ENCODE assay signal across 17 cellular contexts in genomic region chr1:114079596-114080190, GRCh38.
DNase-seq lines count a peak whose midpoint lies in the region; ATAC-seq and TF ChIP-seq lines count a peak whose summit lies in the region.
"Had no signal": no experiment of that assay in that cellular context is flagged by ENCODE, and none has a peak within 500 bp of the region (broad histone marks: within the 10 kb centered on the region; RNA-seq: fewer than 3 reads in every experiment).

No MANE protein-coding gene starts in this region.

- peak; percentile 3 to 39 for DNase-seq in NCI-H524 (lab: John Stamatoyannopoulos, UW)
- no peak for DNase-seq in NCI-H524 treated with DMSO at 0.1 percent for 48 hours (lab: John Stamatoyannopoulos, UW)
- peak; percentile 88 for DNase-seq in NCI-H187 treated with DMSO at 0.1 percent for 48 hours (lab: John Stamatoyannopoulos, UW)
- DNase-seq in coronary artery (ENCODE audit: low spot score): peak; percentile 40
- DNase-seq in osteoblast (ENCODE audit: insufficient read length, low spot score, missing footprints): peak; percentile 68
- no peak for DNase-seq in activated CD8-positive, alpha-beta memory T cell treated with anti-CD3 and anti-CD28 coated beads for 24 hours
- DNase-seq: Calu3; CD4-positive, alpha-beta memory T cell; DND-41; IMR-90; NCI-H510A; T-helper 17 cell had no signal

- H3K9me3 ChIP-seq in osteoblast (ENCODE audit: low read depth, low read length): no peaks in the 10 kb centered on the region
- H3K9me3 ChIP-seq: BLaER1, HAP-1, SJSA1 had no signal

- H3K4me1 ChIP-seq in osteoblast (ENCODE audit: insufficient read depth, low read length): no peaks in the 10 kb centered on the region
- H3K4me1 ChIP-seq: SJSA1 had no signal

- no peak overlapping the region for H3K4me2 ChIP-seq in osteoblast (ENCODE audit: insufficient read depth, low read length)
- H3K4me2 ChIP-seq: BLaER1 had no signal

- H2AFZ ChIP-seq in osteoblast (ENCODE audit: low read length): no peak overlapping the region

- no peak overlapping the region for H3K4me3 ChIP-seq in coronary artery
- H3K4me3 ChIP-seq in osteoblast (ENCODE audit: insufficient read depth, low read length): no peak overlapping the region
- H3K4me3 ChIP-seq: BLaER1, HAP-1, SJSA1 had no signal

- no peaks in the 10 kb centered on the region for H3K79me2 ChIP-seq in osteoblast (ENCODE audit: insufficient read depth, low read length)

- peaks cover 19% of the 10 kb centered on the region for H3K27me3 ChIP-seq in osteoblast (ENCODE audit: insufficient read depth, low read length)
- H3K27me3 ChIP-seq: BLaER1 had no signal

- TF ChIP-seq CTCF in coronary artery (IDR thresholded peaks at IDR 0.05): no peak
- TF ChIP-seq CTCF in osteoblast (IDR thresholded peaks at IDR 0.05; ENCODE audit: extremely low read depth, low read depth, low read length): no peak

- no peak for ATAC-seq in HG02885 (IDR thresholded peaks at IDR 0.05; ENCODE audit: poor library complexity, unreplicated experiment)
- ATAC-seq: Panc1, T-helper 17 cell had no signal

- no peaks in the 10 kb centered on the region for H3K36me3 ChIP-seq in osteoblast (ENCODE audit: insufficient read depth, low read length)
- H3K36me3 ChIP-seq: BLaER1, HAP-1, SJSA1 had no signal

- H3K27ac ChIP-seq in coronary artery (no peak overlapping the region), osteoblast (ENCODE audit: low read depth, low read length) (no peak overlapping the region)
- H3K27ac ChIP-seq: BLaER1, SJSA1 had no signal

- no peaks in the 10 kb centered on the region for H4K20me1 ChIP-seq in osteoblast (ENCODE audit: insufficient read depth, low read length)
- H4K20me1 ChIP-seq: BLaER1 had no signal

Comparison
In these comparisons a context has a peak if more than half of its experiments do, and no peak if none do; other contexts are left out.
1. DNase-seq: peak in NCI-H524 (2 of 2), NCI-H187 treated with DMSO at 0.1 percent for 48 hours (single experiment), coronary artery (single experiment) and osteoblast (single experiment); none in NCI-H524 treated with DMSO at 0.1 percent for 48 hours (single experiment) and activated CD8-positive, alpha-beta memory T cell treated with anti-CD3 and anti-CD28 coated beads for 24 hours (single experiment).